8 cellular contexts compared by ENCODE assay signal in the genomic region with DNA sequence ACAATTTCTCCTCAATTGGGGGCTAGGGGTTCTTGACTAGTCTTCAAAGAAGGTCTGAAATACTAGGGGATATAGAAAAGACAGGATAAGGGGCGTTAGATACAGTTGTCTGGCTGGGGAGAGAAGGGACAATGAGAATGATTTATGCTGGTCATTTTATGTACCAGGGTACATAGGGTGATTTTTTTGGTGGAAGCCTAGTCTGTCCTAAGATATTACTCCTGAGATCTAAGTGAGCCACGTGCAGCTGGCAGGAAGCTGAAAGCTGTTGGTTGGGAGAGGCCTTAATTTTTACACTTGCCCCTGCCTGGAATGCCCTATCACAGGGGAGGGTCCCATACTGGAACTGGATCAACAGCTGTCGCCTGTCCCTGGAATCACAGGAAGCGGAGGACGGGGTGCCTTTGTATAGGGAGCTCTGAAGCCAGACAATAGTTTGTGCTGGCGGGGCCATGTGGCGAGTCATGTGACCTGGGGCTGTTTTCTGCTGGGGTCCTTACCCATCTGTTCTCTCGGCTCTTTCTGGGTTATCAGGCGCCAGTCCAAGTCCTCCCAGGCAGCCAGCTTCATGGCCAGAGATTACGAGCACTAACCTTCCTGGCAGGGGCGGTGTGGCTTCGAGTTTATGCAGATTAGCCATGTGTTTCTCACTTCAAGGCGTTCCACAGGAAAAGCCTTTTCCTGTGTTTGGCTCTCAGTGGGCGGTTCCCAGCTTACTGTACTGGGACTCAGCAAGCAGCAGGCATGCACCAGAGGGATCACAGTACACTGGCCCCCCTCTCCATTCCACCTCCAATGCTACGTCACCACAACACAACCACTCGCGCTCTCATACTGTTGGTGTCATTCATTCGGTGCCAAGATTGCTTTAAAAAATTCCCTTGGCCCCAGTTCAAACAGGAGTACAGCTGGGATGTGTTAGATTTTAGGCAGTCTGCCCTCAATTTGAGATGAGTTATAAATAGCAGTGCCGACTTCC. TPM values are rescaled to one million over a fixed set of nuclear protein-coding genes. Genes with fewer than 3 reads are reported as not detected.
DNase-seq lines count a peak whose midpoint lies in the region; ATAC-seq and TF ChIP-seq lines count a peak whose summit lies in the region.

No MANE protein-coding gene starts in this region.

- no peak overlapping the region for H3K14ac ChIP-seq in neuronal stem cell (ENCODE audit: low read length)

- H4K8ac ChIP-seq in neuronal stem cell (ENCODE audit: low read depth, low read length) = no peak overlapping the region

- peak overlapping the region; percentile 45 for H3K4me2 ChIP-seq in neuronal stem cell (ENCODE audit: insufficient read depth, low read length, poor library complexity, severe bottlenecking)

- no peak overlapping the region for H2AK5ac ChIP-seq in neuronal stem cell (ENCODE audit: low read depth, low read length)

- H3K27ac Mint-ChIP-seq in activated naive CD8-positive, alpha-beta T cell treated with anti-CD3 and anti-CD28 coated beads for 36 hours = peak overlapping the region; percentile 87

- no peak overlapping the region for H2BK120ac ChIP-seq in neuronal stem cell (ENCODE audit: low read depth, low read length)

- TF ChIP-seq POLR2A in Peyer's patch (IDR thresholded peaks at IDR 0.05) = no peak

- peaks cover 3 to 84% (median 33%) of the 10 kb centered on the region in 4 donors for H3K4me1 ChIP-seq in Peyer's patch
- H3K4me1 ChIP-seq in neuronal stem cell (ENCODE audit: control insufficient read depth in 2 of 2, insufficient read depth in 1 of 2, low read depth in 1 of 2, low read length in 2 of 2) = peaks cover 24 to 36% of the 10 kb centered on the region in 2 donors
- H3K4me1 ChIP-seq in upper lobe of right lung = peaks cover 95% of the 10 kb centered on the region

- peaks cover 84% of the 10 kb centered on the region for H3K4me1 Mint-ChIP-seq in activated naive CD8-positive, alpha-beta T cell treated with anti-CD3 and anti-CD28 coated beads for 36 hours

- H3K18ac ChIP-seq in neuronal stem cell (ENCODE audit: low read length) = peak overlapping the region; percentile 12

- peak overlapping the region; percentile 11 for H3K4me3 Mint-ChIP-seq in activated naive CD8-positive, alpha-beta T cell treated with anti-CD3 and anti-CD28 coated beads for 36 hours

- H3K27me3 ChIP-seq in Peyer's patch (no peaks in the 10 kb centered on the region), neuronal stem cell (ENCODE audit: control insufficient read depth in 3 of 3, insufficient read depth in 3 of 3, low read depth in 1 of 3, low read length in 3 of 3) (no peaks in the 10 kb centered on the region), upper lobe of right lung (no peaks in the 10 kb centered on the region)

- no peak overlapping the region for H3K4ac ChIP-seq in neuronal stem cell (ENCODE audit: low read length)

- no CpG with 5 or more reads among the region's 19 CpGs for WGBS in neuronal stem cell (ENCODE audit: extremely low coverage in 2 of 2, insufficient read length in 2 of 2, insufficient replicate concordance in 1 of 2), 2 donors

- peaks cover 1% of the 10 kb centered on the region for H3K79me1 ChIP-seq in neuronal stem cell (ENCODE audit: low read depth, low read length)

- H4K91ac ChIP-seq in neuronal stem cell (ENCODE audit: low read depth, low read length, poor library complexity) = no peak overlapping the region

- no peak overlapping the region for H3K23ac ChIP-seq in neuronal stem cell (ENCODE audit: low read depth, low read length, poor library complexity)

- TF ChIP-seq CTCF in Peyer's patch (IDR thresholded peaks at IDR 0.05) = no peak
- TF ChIP-seq CTCF in upper lobe of right lung (IDR thresholded peaks at IDR 0.05) = no peak

- H2BK15ac ChIP-seq in neuronal stem cell (ENCODE audit: low read length) = no peak overlapping the region

- H2BK5ac ChIP-seq in neuronal stem cell (ENCODE audit: low read length) = no peak overlapping the region

- no peak overlapping the region for H3K9ac ChIP-seq in neuronal stem cell (ENCODE audit: low read depth, low read length, poor library complexity)

- H3K4me3 ChIP-seq in Peyer's patch = peak overlapping the region in 1 of 4 donors; percentile 4
- no peak overlapping the region for H3K4me3 ChIP-seq in neuronal stem cell (ENCODE audit: low read length in 2 of 2)
- no peak overlapping the region for H3K4me3 ChIP-seq in upper lobe of right lung

- intact Hi-C loops in upper lobe of right lung (cut with DNase I) = no loop called here

- peak in 13 of 14 donors; percentile 17 to 96 (median 55) for DNase-seq in C1 segment of cervical spinal cord (lab: John Stamatoyannopoulos, UW)
- peak; percentile 16 to 95 (median 86) for DNase-seq in HUDEP-2 (lab: John Stamatoyannopoulos, UW; ENCODE audit: unreplicated experiment in 76 of 76)
- peak; percentile 68 to 87 (median 75) for DNase-seq in Peyer's patch
- peak; percentile 39 for DNase-seq in activated naive CD8-positive, alpha-beta T cell treated with anti-CD3 and anti-CD28 coated beads for 36 hours
- DNase-seq in glomerular endothelial cell (ENCODE audit: extremely low read depth, low read depth, low spot score) = peak; percentile 94
- peak; percentile 54 for DNase-seq in neuronal stem cell (ENCODE audit: low spot score)
- DNase-seq in upper lobe of right lung = peak; percentile 82

- H3K36me3 ChIP-seq in Peyer's patch (no peaks in the 10 kb centered on the region), neuronal stem cell (replicated peaks in 1 of 2; ENCODE audit: control insufficient read depth in 2 of 2, insufficient read depth in 2 of 2, low read length in 2 of 2) (peaks cover 0 to 46% of the 10 kb centered on the region in 2 donors), upper lobe of right lung (no peaks in the 10 kb centered on the region)

- H3K27ac ChIP-seq in Peyer's patch (peak overlapping the region; percentile 21 to 70 (median 48)), neuronal stem cell (replicated peaks; ENCODE audit: low read length) (no peak overlapping the region), upper lobe of right lung (peak overlapping the region; percentile 63)

- peak; percentile 95 for ATAC-seq in upper lobe of right lung
- ATAC-seq in GM21529 (IDR thresholded peaks at IDR 0.05; ENCODE audit: unreplicated experiment) = no peak

- no peaks in the 10 kb centered on the region for H3K27me3 Mint-ChIP-seq in activated naive CD8-positive, alpha-beta T cell treated with anti-CD3 and anti-CD28 coated beads for 36 hours

- no peaks in the 10 kb centered on the region for H3K9me3 Mint-ChIP-seq in activated naive CD8-positive, alpha-beta T cell treated with anti-CD3 and anti-CD28 coated beads for 36 hours

- H2BK12ac ChIP-seq in neuronal stem cell (ENCODE audit: low read length) = no peak overlapping the region

- H3K9me3 ChIP-seq in Peyer's patch (no peaks in the 10 kb centered on the region), neuronal stem cell (replicated peaks in 1 of 2; ENCODE audit: control insufficient read depth in 2 of 2, insufficient read depth in 1 of 2, low read depth in 1 of 2, low read length in 2 of 2) (no peaks in the 10 kb centered on the region), upper lobe of right lung (no peaks in the 10 kb centered on the region)

- H2AFZ ChIP-seq in neuronal stem cell (ENCODE audit: low read length) = no peak overlapping the region

- H3K36me3 Mint-ChIP-seq in activated naive CD8-positive, alpha-beta T cell treated with anti-CD3 and anti-CD28 coated beads for 36 hours = peaks cover 45% of the 10 kb centered on the region

RNA-seq across cellular contexts. Expression of a gene that starts 27.5 kb away (rescaled TPM):
- total RNA-seq in Peyer's patch = 10 to 100 TPM; 49.4 to 90.8 (median 66.8) TPM
- 10 to 100 TPM; 75.6 to 78.4 TPM for total RNA-seq in activated naive CD8-positive, alpha-beta T cell treated with anti-CD3 and anti-CD28 coated beads for 36 hours
- 41.8 and 67.8 TPM in 2 replicates for total RNA-seq in glomerular endothelial cell
- polyA plus RNA-seq in neuronal stem cell (2013, experiment 1 of 2) = 87.5 TPM
- polyA plus RNA-seq in neuronal stem cell (2013, experiment 2 of 2) = 92.7 TPM
- total RNA-seq in upper lobe of right lung = 64.3 TPM

Comparison
In these comparisons a context has a peak if more than half of its experiments do, and no peak if none do; other contexts are left out.
1. DNase-seq: peak in every context shown above with its lines; median percentile 94 in glomerular endothelial cell; 86 in HUDEP-2; 82 in upper lobe of right lung; 75 in Peyer's patch; 55 in C1 segment of cervical spinal cord; 54 in neuronal stem cell; 39 in activated naive CD8-positive, alpha-beta T cell treated with anti-CD3 and anti-CD28 coated beads for 36 hours.